13 cellular contexts compared by ENCODE assay signal in the genomic region with DNA sequence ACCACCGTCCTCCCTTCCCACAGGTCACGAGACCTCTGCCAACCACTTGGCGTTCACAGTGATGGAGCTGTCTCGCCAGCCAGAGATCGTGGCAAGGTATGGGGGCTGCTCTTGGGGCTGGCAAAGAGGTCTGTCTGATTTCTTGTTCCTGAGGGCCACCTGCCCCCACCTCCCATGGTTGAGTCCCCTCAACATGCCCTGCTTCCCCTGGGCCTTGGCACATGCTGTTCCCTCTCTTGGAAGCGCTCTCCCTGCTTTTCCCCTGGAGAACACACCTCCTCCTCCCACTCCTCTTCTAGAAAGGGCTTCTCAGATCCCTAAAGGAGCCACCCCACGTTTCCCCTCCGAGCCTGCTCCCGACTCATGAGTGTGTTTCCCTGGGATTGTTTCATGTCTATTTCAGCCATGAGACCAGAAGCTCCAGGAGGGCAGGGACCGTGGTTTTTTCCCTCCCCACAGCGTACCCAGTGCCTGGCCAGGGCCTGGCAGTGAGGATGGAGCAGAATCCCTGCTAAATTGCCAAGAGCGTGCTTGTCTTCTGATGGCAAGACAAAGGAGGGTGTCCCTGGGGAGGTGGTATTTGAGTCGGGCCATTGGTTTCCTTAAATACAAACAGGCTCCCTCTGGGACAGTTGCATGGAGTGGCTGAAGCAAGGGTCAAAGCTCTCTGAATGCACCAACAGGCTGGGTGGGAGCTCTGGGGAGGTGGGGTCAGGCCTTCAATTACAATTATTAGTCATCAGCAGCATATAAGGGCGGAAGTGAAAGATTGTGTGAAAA. TPM values are rescaled to one million over a fixed set of nuclear protein-coding genes. Genes with fewer than 3 reads are reported as not detected.
DNase-seq lines count a peak whose midpoint lies in the region; ATAC-seq and TF ChIP-seq lines count a peak whose summit lies in the region.
"Had no signal": no experiment of that assay in that cellular context is flagged by ENCODE, and none has a peak within 500 bp of the region (broad histone marks: within the 10 kb centered on the region; RNA-seq: fewer than 3 reads in every experiment).

No MANE protein-coding gene starts in this region.

- peak overlapping the region; percentile 71 for H2AK5ac ChIP-seq in neuronal stem cell (ENCODE audit: low read depth, low read length)

- no CpG with 5 or more reads among the region's 14 CpGs for WGBS in neuronal stem cell (ENCODE audit: extremely low coverage in 2 of 2, insufficient read length in 2 of 2, insufficient replicate concordance in 1 of 2), 2 donors

- no peak overlapping the region for H2BK5ac ChIP-seq in neuronal stem cell (ENCODE audit: low read length)

- H3K4me2 ChIP-seq in neuronal stem cell (ENCODE audit: insufficient read depth, low read length, poor library complexity, severe bottlenecking): no peak overlapping the region

- no peaks in the 10 kb centered on the region for H3K4me1 Mint-ChIP-seq in activated T-helper 1 cell treated with anti-CD3 and anti-CD28 coated beads, Interleukin-12 subunit alpha, Interleukin-12 subunit beta, Interleukin-2, Interleukin-4 antibody, amounts not matched to agents 30 ng/mL and 10 ng/mL and 1 ng/mL, durations not matched to agents 14 hours and 24 hours and 36 hours (ENCODE audit: low read depth)

- H3K36me3 Mint-ChIP-seq in activated T-helper 1 cell treated with anti-CD3 and anti-CD28 coated beads, Interleukin-12 subunit alpha, Interleukin-12 subunit beta, Interleukin-2, Interleukin-4 antibody, amounts not matched to agents 30 ng/mL and 10 ng/mL and 1 ng/mL, durations not matched to agents 14 hours and 24 hours and 36 hours (ENCODE audit: low read depth): no peaks in the 10 kb centered on the region
- H3K36me3 Mint-ChIP-seq: memory B cell had no signal

- peak overlapping the region; percentile 12 for H2AFZ ChIP-seq in neuronal stem cell (ENCODE audit: low read length)

- DNase-seq in NCI-H446 (lab: John Stamatoyannopoulos, UW): peak; percentile 15 to 62
- no peak for DNase-seq in NCI-H446 treated with DMSO at 0.1 percent for 48 hours (lab: John Stamatoyannopoulos, UW)
- peak; percentile 47 for DNase-seq in H7
- no peak for DNase-seq in neuronal stem cell (ENCODE audit: low spot score)
- no peak for DNase-seq in activated T-helper 1 cell treated with anti-CD3 and anti-CD28 coated beads, Interleukin-12 subunit alpha, Interleukin-12 subunit beta, Interleukin-2, Interleukin-4 antibody, amounts not matched to agents 30 ng/mL and 10 ng/mL and 1 ng/mL, durations not matched to agents 14 hours and 24 hours and 36 hours (ENCODE audit: low spot score)
- no peak for DNase-seq in SIG-M5 (lab: John Stamatoyannopoulos, UW)
- no peak for DNase-seq in colonic mucosa
- DNase-seq: activated naive CD4-positive, alpha-beta T cell treated with anti-CD3 and anti-CD28 coated beads, Interleukin-2, amount 50 U/mL, for 16 hours; MG63 had no signal

- H2BK12ac ChIP-seq in neuronal stem cell (ENCODE audit: low read length): peak overlapping the region; percentile 41

- peak overlapping the region; percentile 45 for H2BK15ac ChIP-seq in neuronal stem cell (ENCODE audit: low read length)

- peaks cover 0 to 1% of the 10 kb centered on the region in 2 donors for H3K4me1 ChIP-seq in neuronal stem cell (ENCODE audit: control insufficient read depth in 2 of 2, insufficient read depth in 1 of 2, low read depth in 1 of 2, low read length in 2 of 2)
- H3K4me1 ChIP-seq in colonic mucosa: no peaks in the 10 kb centered on the region

- ATAC-seq in HG03571 (IDR thresholded peaks at IDR 0.05; ENCODE audit: unreplicated experiment): peak; percentile 92

- no peak overlapping the region for H3K27ac Mint-ChIP-seq in activated T-helper 1 cell treated with anti-CD3 and anti-CD28 coated beads, Interleukin-12 subunit alpha, Interleukin-12 subunit beta, Interleukin-2, Interleukin-4 antibody, amounts not matched to agents 30 ng/mL and 10 ng/mL and 1 ng/mL, durations not matched to agents 14 hours and 24 hours and 36 hours
- H3K27ac Mint-ChIP-seq: memory B cell had no signal

- H3K27ac ChIP-seq in neuronal stem cell (replicated peaks; ENCODE audit: low read length): no peak overlapping the region
- no peak overlapping the region for H3K27ac ChIP-seq in colonic mucosa
- H3K27ac ChIP-seq: thoracic aorta had no signal

- H3K4ac ChIP-seq in neuronal stem cell (ENCODE audit: low read length): no peak overlapping the region

- H3K9ac ChIP-seq in neuronal stem cell (ENCODE audit: low read depth, low read length, poor library complexity) (no peak overlapping the region), colonic mucosa (ENCODE audit: low read depth in 2 of 2, low read length in 2 of 2) (no peak overlapping the region)

- no peak overlapping the region for H3K4me3 ChIP-seq in H7 (ENCODE audit: insufficient read depth, low read depth, low read length)
- no peak overlapping the region for H3K4me3 ChIP-seq in neuronal stem cell (ENCODE audit: low read length in 2 of 2)
- H3K4me3 ChIP-seq in colonic mucosa: no peak overlapping the region
- H3K4me3 ChIP-seq: MG63, thoracic aorta had no signal

- no peak overlapping the region for H4K8ac ChIP-seq in neuronal stem cell (ENCODE audit: low read depth, low read length)

- H4K91ac ChIP-seq in neuronal stem cell (ENCODE audit: low read depth, low read length, poor library complexity): no peak overlapping the region

- H3K36me3 ChIP-seq in H7 (replicated peaks; ENCODE audit: control insufficient read depth, insufficient read depth, low read length) (no peaks in the 10 kb centered on the region), neuronal stem cell (replicated peaks in 1 of 2; ENCODE audit: control insufficient read depth in 2 of 2, insufficient read depth in 2 of 2, low read length in 2 of 2) (no peaks in the 10 kb centered on the region), colonic mucosa (no peaks in the 10 kb centered on the region)
- H3K36me3 ChIP-seq: MG63, thoracic aorta had no signal

- intact Hi-C loops in activated T-helper 1 cell treated with anti-CD3 and anti-CD28 coated beads, Interleukin-12 subunit alpha, Interleukin-12 subunit beta, Interleukin-2, Interleukin-4 antibody, amounts not matched to agents 30 ng/mL and 10 ng/mL and 1 ng/mL, durations not matched to agents 14 hours and 24 hours and 36 hours (cut with micrococcal nuclease): no loop called here
- intact Hi-C loops in colonic mucosa (cut with DNase I): no loop called here

- no peak overlapping the region for H3K23ac ChIP-seq in neuronal stem cell (ENCODE audit: low read depth, low read length, poor library complexity)

- H3K9me3 ChIP-seq in neuronal stem cell (replicated peaks in 1 of 2; ENCODE audit: control insufficient read depth in 2 of 2, insufficient read depth in 1 of 2, low read depth in 1 of 2, low read length in 2 of 2): no peaks in the 10 kb centered on the region
- no peaks in the 10 kb centered on the region for H3K9me3 ChIP-seq in colonic mucosa
- H3K9me3 ChIP-seq: MG63, thoracic aorta had no signal

- no peak overlapping the region for H3K14ac ChIP-seq in neuronal stem cell (ENCODE audit: low read length)

- peak overlapping the region; percentile 21 for H2BK120ac ChIP-seq in neuronal stem cell (ENCODE audit: low read depth, low read length)

- no peaks in the 10 kb centered on the region for H3K79me1 ChIP-seq in neuronal stem cell (ENCODE audit: low read depth, low read length)

- H3K18ac ChIP-seq in neuronal stem cell (ENCODE audit: low read length): peak overlapping the region; percentile 2

- H3K27me3 ChIP-seq in H7 (ENCODE audit: control insufficient read depth, insufficient read depth, low read length): no peaks in the 10 kb centered on the region
- no peaks in the 10 kb centered on the region for H3K27me3 ChIP-seq in neuronal stem cell (ENCODE audit: control insufficient read depth in 3 of 3, insufficient read depth in 3 of 3, low read depth in 1 of 3, low read length in 3 of 3)
- no peaks in the 10 kb centered on the region for H3K27me3 ChIP-seq in colonic mucosa
- H3K27me3 ChIP-seq: MG63 had no signal

- no peaks in the 10 kb centered on the region for H3K9me3 Mint-ChIP-seq in activated T-helper 1 cell treated with anti-CD3 and anti-CD28 coated beads, Interleukin-12 subunit alpha, Interleukin-12 subunit beta, Interleukin-2, Interleukin-4 antibody, amounts not matched to agents 30 ng/mL and 10 ng/mL and 1 ng/mL, durations not matched to agents 14 hours and 24 hours and 36 hours

- no peak for TF ChIP-seq CTCF in colonic mucosa (IDR thresholded peaks at IDR 0.05)

- H3K4me3 Mint-ChIP-seq in activated T-helper 1 cell treated with anti-CD3 and anti-CD28 coated beads, Interleukin-12 subunit alpha, Interleukin-12 subunit beta, Interleukin-2, Interleukin-4 antibody, amounts not matched to agents 30 ng/mL and 10 ng/mL and 1 ng/mL, durations not matched to agents 14 hours and 24 hours and 36 hours: no peak overlapping the region
- H3K4me3 Mint-ChIP-seq: memory B cell had no signal

- peaks cover 9% of the 10 kb centered on the region for H3K27me3 Mint-ChIP-seq in activated T-helper 1 cell treated with anti-CD3 and anti-CD28 coated beads, Interleukin-12 subunit alpha, Interleukin-12 subunit beta, Interleukin-2, Interleukin-4 antibody, amounts not matched to agents 30 ng/mL and 10 ng/mL and 1 ng/mL, durations not matched to agents 14 hours and 24 hours and 36 hours (ENCODE audit: insufficient read depth)

RNA-seq across cellular contexts. Expression of gene CYP46A1, which starts 34.1 kb away (rescaled TPM):
- total RNA-seq in H7 (2014; rRNA removed; shearing (Covaris generic)): 0.04 and 0.42 TPM in 2 replicates
- 1.5 TPM for polyA plus RNA-seq in neuronal stem cell (2013, experiment 1 of 2)
- polyA plus RNA-seq in neuronal stem cell (2013, experiment 2 of 2): 1.6 TPM
- 0.27 TPM in 1 of 2 replicates, not detected in the other for total RNA-seq in activated T-helper 1 cell treated with anti-CD3 and anti-CD28 coated beads, Interleukin-12 subunit alpha, Interleukin-12 subunit beta, Interleukin-2, Interleukin-4 antibody, amounts not matched to agents 30 ng/mL and 10 ng/mL and 1 ng/mL, durations not matched to agents 14 hours and 24 hours and 36 hours
- total RNA-seq in colonic mucosa: under 1 TPM; 0.05 to 0.25 TPM
- total RNA-seq: esophagus mucosa had no signal

Comparison
In these comparisons a context has a peak if more than half of its experiments do, and no peak if none do; other contexts are left out.
1. DNase-seq: peak in NCI-H446 (2 of 2) and H7 (single experiment); none in NCI-H446 treated with DMSO at 0.1 percent for 48 hours (single experiment), neuronal stem cell (single experiment), activated T-helper 1 cell treated with anti-CD3 and anti-CD28 coated beads, Interleukin-12 subunit alpha, Interleukin-12 subunit beta, Interleukin-2, Interleukin-4 antibody, amounts not matched to agents 30 ng/mL and 10 ng/mL and 1 ng/mL, durations not matched to agents 14 hours and 24 hours and 36 hours (single experiment), SIG-M5 (single experiment) and colonic mucosa (single experiment).